In the genomic region with DNA sequence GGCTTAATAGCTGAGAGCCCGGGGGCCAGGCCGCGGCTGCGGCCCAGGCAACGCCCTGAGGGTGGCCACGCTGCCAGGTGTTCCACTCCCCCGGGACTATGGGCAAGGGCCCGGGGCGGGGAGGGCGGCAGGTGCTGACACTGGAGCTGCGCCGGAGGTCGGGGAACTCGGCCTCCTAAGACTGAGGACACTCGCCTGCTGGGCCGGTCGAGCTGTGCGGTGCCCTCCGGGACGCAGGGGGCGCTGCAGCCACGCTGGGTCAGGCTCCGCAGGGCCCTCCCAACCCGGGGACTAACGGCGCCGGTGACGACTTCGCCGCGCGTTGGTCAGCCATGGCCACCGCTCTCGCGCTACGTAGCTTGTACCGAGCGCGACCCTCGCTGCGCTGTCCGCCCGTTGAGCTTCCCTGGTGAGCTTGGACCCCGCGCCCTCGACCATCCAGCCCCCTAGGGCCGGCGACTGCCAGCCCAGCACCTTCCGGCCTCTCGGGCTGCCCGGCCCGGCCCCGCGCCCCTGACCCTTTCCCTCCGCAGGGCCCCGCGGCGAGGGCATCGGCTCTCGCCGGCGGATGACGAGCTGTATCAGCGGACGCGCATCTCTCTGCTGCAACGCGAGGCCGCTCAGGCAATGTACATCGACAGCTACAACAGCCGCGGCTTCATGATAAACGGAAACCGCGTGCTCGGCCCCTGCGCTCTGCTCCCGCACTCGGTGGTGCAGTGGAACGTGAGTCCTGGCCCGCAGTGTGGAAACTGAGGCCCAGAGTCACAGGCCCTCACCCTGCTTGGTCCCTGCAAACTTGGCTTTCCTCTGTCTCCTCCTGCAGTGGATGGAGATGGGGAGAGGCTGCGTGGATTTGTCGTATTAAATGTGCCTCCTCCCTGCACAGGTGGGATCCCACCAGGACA, we compare ENCODE assay signal across 1 cellular context.
A peak's percentile ranks its signal among the peaks of the same experiment; 100 is the strongest.
TF ChIP-seq lines count a peak whose summit lies in the region.

A gene with protein sequence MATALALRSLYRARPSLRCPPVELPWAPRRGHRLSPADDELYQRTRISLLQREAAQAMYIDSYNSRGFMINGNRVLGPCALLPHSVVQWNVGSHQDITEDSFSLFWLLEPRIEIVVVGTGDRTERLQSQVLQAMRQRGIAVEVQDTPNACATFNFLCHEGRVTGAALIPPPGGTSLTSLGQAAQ (plus strand): TSS at position 309 of the 908 bp plus-strand sequence. CDS start 24 bp downstream, at position 333.

TF ChIP-seq in HepG2, 621 proteins besides CTCF, POLR2A, EP300 and RAD21 (continued from another document and continues in another):
- TF ChIP-seq, protein P1, sequence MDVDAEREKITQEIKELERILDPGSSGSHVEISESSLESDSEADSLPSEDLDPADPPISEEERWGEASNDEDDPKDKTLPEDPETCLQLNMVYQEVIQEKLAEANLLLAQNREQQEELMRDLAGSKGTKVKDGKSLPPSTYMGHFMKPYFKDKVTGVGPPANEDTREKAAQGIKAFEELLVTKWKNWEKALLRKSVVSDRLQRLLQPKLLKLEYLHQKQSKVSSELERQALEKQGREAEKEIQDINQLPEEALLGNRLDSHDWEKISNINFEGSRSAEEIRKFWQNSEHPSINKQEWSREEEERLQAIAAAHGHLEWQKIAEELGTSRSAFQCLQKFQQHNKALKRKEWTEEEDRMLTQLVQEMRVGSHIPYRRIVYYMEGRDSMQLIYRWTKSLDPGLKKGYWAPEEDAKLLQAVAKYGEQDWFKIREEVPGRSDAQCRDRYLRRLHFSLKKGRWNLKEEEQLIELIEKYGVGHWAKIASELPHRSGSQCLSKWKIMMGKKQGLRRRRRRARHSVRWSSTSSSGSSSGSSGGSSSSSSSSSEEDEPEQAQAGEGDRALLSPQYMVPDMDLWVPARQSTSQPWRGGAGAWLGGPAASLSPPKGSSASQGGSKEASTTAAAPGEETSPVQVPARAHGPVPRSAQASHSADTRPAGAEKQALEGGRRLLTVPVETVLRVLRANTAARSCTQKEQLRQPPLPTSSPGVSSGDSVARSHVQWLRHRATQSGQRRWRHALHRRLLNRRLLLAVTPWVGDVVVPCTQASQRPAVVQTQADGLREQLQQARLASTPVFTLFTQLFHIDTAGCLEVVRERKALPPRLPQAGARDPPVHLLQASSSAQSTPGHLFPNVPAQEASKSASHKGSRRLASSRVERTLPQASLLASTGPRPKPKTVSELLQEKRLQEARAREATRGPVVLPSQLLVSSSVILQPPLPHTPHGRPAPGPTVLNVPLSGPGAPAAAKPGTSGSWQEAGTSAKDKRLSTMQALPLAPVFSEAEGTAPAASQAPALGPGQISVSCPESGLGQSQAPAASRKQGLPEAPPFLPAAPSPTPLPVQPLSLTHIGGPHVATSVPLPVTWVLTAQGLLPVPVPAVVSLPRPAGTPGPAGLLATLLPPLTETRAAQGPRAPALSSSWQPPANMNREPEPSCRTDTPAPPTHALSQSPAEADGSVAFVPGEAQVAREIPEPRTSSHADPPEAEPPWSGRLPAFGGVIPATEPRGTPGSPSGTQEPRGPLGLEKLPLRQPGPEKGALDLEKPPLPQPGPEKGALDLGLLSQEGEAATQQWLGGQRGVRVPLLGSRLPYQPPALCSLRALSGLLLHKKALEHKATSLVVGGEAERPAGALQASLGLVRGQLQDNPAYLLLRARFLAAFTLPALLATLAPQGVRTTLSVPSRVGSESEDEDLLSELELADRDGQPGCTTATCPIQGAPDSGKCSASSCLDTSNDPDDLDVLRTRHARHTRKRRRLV (CRISPR knock-in tag; IDR thresholded peaks at IDR 0.05) = no peak
- TF ChIP-seq ZNF317 (CRISPR knock-in tag; IDR thresholded peaks at IDR 0.05) (peak; percentile 85), NCOR1 (IDR thresholded peaks at IDR 0.05; ENCODE audit: borderline replicate concordance, low read length) (peak; percentile 42; the same call in 1 of the 2 replicates), RFX3 (CRISPR knock-in tag; IDR thresholded peaks at IDR 0.05) (no peak), MAF1 (CRISPR knock-in tag; IDR thresholded peaks at IDR 0.05; ENCODE audit: borderline replicate concordance) (peak; percentile 89), IKZF1 (IDR thresholded peaks at IDR 0.05) (no peak), ZBTB25 (CRISPR knock-in tag; IDR thresholded peaks at IDR 0.05) (peak; percentile 91; the same call in 1 of the 2 replicates), ZNF530 (CRISPR knock-in tag; IDR thresholded peaks at IDR 0.05; ENCODE audit: low read depth) (no peak), ZBTB42 (CRISPR knock-in tag; IDR thresholded peaks at IDR 0.05) (no peak), SATB2 (CRISPR knock-in tag; IDR thresholded peaks at IDR 0.05) (no peak), NFE2 (CRISPR knock-in tag; IDR thresholded peaks at IDR 0.05) (no peak), TFE3 (CRISPR knock-in tag; IDR thresholded peaks at IDR 0.05) (peak; percentile 19; the same call in 1 of the 2 replicates), ZBTB2 (CRISPR knock-in tag; IDR thresholded peaks at IDR 0.05; ENCODE audit: low read depth) (peak; percentile 93), FOXJ3 (CRISPR knock-in tag; IDR thresholded peaks at IDR 0.05; ENCODE audit: borderline replicate concordance) (peak; percentile 7; the same call in 1 of the 2 replicates), CBX2 (IDR thresholded peaks at IDR 0.05; ENCODE audit: low read depth, low read length) (no peak), CBX2 (CRISPR knock-in tag; IDR thresholded peaks at IDR 0.05; ENCODE audit: low read depth) (no peak), NR2F2 (IDR thresholded peaks at IDR 0.05; ENCODE audit: borderline replicate concordance, low read depth) (peak; percentile 15; the same call in 1 of the 2 replicates), ZMYM2 (CRISPR knock-in tag; IDR thresholded peaks at IDR 0.05) (no peak), TMF1 (CRISPR knock-in tag; IDR thresholded peaks at IDR 0.05; ENCODE audit: low read depth) (no peak), ZNF431 (CRISPR knock-in tag; IDR thresholded peaks at IDR 0.05; ENCODE audit: borderline replicate concordance, low read depth) (peak; percentile 53; the same call in 1 of the 2 replicates), ZBTB3 (CRISPR knock-in tag; IDR thresholded peaks at IDR 0.05; ENCODE audit: borderline replicate concordance, low read depth) (no peak), MEF2D (CRISPR knock-in tag; IDR thresholded peaks at IDR 0.05) (no peak), ZNF331 (CRISPR knock-in tag; IDR thresholded peaks at IDR 0.05) (peak; percentile 77), ELF3 (CRISPR knock-in tag; IDR thresholded peaks at IDR 0.05) (no peak; the same call in 1 of the 2 replicates), DMTF1 (CRISPR knock-in tag; IDR thresholded peaks at IDR 0.05) (no peak), ZBTB46 (CRISPR knock-in tag; IDR thresholded peaks at IDR 0.05; ENCODE audit: borderline replicate concordance) (no peak), ZNF160 (CRISPR knock-in tag; IDR thresholded peaks at IDR 0.05) (0 out of 2 replicates have a peak, but pooled peaks have one; percentile 52), KDM3A (CRISPR knock-in tag; IDR thresholded peaks at IDR 0.05; ENCODE audit: low read depth) (no peak), FOXP1 (IDR thresholded peaks at IDR 0.05) (no peak), FOXP1 (CRISPR knock-in tag; IDR thresholded peaks at IDR 0.05) (no peak), ZNF616 (CRISPR knock-in tag; IDR thresholded peaks at IDR 0.05; ENCODE audit: low read depth) (no peak), ZNF556 (CRISPR knock-in tag; IDR thresholded peaks at IDR 0.05; ENCODE audit: borderline replicate concordance) (peak; percentile 82; the same call in 1 of the 2 replicates), PAWR (CRISPR knock-in tag; IDR thresholded peaks at IDR 0.05; ENCODE audit: borderline replicate concordance) (no peak)
- TF ChIP-seq, protein P2, sequence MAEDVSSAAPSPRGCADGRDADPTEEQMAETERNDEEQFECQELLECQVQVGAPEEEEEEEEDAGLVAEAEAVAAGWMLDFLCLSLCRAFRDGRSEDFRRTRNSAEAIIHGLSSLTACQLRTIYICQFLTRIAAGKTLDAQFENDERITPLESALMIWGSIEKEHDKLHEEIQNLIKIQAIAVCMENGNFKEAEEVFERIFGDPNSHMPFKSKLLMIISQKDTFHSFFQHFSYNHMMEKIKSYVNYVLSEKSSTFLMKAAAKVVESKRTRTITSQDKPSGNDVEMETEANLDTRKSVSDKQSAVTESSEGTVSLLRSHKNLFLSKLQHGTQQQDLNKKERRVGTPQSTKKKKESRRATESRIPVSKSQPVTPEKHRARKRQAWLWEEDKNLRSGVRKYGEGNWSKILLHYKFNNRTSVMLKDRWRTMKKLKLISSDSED (CRISPR knock-in tag; IDR thresholded peaks at IDR 0.05) = 0 out of 2 replicates have a peak, but pooled peaks have one; percentile 58
- TF ChIP-seq, protein P3, sequence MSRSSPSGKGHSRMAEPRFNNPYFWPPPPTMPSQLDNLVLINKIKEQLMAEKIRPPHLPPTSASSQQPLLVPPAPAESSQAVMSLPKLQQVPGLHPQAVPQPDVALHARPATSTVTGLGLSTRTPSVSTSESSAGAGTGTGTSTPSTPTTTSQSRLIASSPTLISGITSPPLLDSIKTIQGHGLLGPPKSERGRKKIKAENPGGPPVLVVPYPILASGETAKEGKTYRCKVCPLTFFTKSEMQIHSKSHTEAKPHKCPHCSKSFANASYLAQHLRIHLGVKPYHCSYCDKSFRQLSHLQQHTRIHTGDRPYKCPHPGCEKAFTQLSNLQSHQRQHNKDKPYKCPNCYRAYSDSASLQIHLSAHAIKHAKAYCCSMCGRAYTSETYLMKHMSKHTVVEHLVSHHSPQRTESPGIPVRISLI (CRISPR knock-in tag; IDR thresholded peaks at IDR 0.05; ENCODE audit: borderline replicate concordance) = no peak
